ENCODE assay signal across 16 cellular contexts in the genomic region with DNA sequence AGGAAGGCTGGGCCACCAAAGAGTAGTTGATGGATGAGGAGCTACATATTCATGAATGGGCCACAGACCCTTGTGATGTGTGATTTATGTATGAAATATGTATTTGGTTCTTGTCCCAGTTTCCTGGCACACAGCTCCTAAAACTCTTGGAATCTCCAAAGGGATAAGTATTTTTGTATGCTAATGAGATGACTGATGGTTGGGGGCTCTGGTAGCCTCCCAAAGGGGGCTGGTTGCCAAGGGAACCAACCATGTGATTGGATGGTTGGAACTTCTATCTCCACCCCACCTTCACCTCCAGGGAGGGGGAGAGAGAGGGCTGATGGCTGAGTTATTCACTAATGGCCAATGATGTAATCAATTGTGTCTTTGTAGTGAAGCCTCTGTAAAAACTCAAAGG.
DNase-seq lines count a peak whose midpoint lies in the region; ATAC-seq, FAIRE-seq and TF ChIP-seq lines count a peak whose summit lies in the region.
"Had no signal": no experiment of that assay in that cellular context is flagged by ENCODE, and none has a peak within 500 bp of the region (broad histone marks: within the 10 kb centered on the region; RNA-seq: fewer than 3 reads in every experiment).

No MANE protein-coding gene starts in this region.

- no TSS peak for BruUV-seq in IMR-90 (replicated peaks; lab: Mats Ljungman, UMichigan)

- FAIRE-seq in H1 (lab: Jason Lieb, UNC): no peak
- FAIRE-seq: GM12891, H54 had no signal

- peak overlapping the region; percentile 45 for H2AK5ac ChIP-seq in IMR-90 (ENCODE audit: low read depth, low read length)
- H2AK5ac ChIP-seq in H1 (ENCODE audit: low read depth, low read length): no peak overlapping the region
- no peak overlapping the region for H2AK5ac ChIP-seq in mesenchymal stem cell (ENCODE audit: low read length, severe bottlenecking)

- CTCF ChIA-PET in IMR-90 (lab: Yijun Ruan, JAX) (interaction anchor here (0.7 kb wide), 1 partner anchor 11 kb away, joined by 3 read pairs; no protein-coding TSS in a partner anchor), H1 (lab: Charles Lee; ENCODE audit: partially characterized antibody) (interaction anchor here (0.7 to 1.0 kb wide), 2 partner anchors 8 to 26 kb away, joined by 3 to 6 read pairs; no protein-coding TSS in a partner anchor)

- H4K5ac ChIP-seq in IMR-90 (ENCODE audit: low read depth, low read length) (no peak overlapping the region), H1 (ENCODE audit: insufficient read length, low read depth, low read length) (no peak overlapping the region)

- H3K14ac ChIP-seq in IMR-90 (replicated peaks; ENCODE audit: low read depth, low read length) (0 out of 2 replicates have a peak overlapping the region, but pooled peaks have one; percentile 56), H1 (ENCODE audit: insufficient read length) (no peak overlapping the region), mesenchymal stem cell (ENCODE audit: low read length in 2 of 2) (no peak overlapping the region)

- no peak overlapping the region for H3K18ac ChIP-seq in IMR-90 (ENCODE audit: low read depth, low read length)
- H3K18ac ChIP-seq in H1 (ENCODE audit: extremely low read depth, low read length): no peak overlapping the region
- no peak overlapping the region for H3K18ac ChIP-seq in mesenchymal stem cell (ENCODE audit: low read depth in 1 of 2, low read length in 2 of 2)

- peak overlapping the region; percentile 59 for H2AFZ ChIP-seq in IMR-90 (replicated peaks; ENCODE audit: low read length, poor library complexity)
- no peak overlapping the region for H2AFZ ChIP-seq in H1 (ENCODE audit: low read length)
- H2AFZ ChIP-seq in mesenchymal stem cell (ENCODE audit: low read depth, low read length): no peak overlapping the region
- H2AFZ ChIP-seq in smooth muscle cell (ENCODE audit: low read depth): no peak overlapping the region

- no peak overlapping the region for H3K56ac ChIP-seq in IMR-90 (ENCODE audit: extremely low read depth, insufficient read depth, low read length)
- no peak overlapping the region for H3K56ac ChIP-seq in H1 (replicated peaks; ENCODE audit: insufficient read length, low read depth, low read length)

- H2BK20ac ChIP-seq in IMR-90 (ENCODE audit: low read depth, low read length) (no peak overlapping the region; the same call in 1 of the 2 replicates), H1 (ENCODE audit: low read length) (no peak overlapping the region)

- DNase-seq in AG10803 (ENCODE audit: low read depth): peak; percentile 58
- peak; percentile 27 for DNase-seq in IMR-90
- DNase-seq in H1 (ENCODE audit: low read depth in 1 of 2, low spot score in 2 of 2): no peak
- DNase-seq in mesenchymal stem cell: no peak
- DNase-seq in endodermal cell: no peak
- no peak for DNase-seq in AG08395 (ENCODE audit: low spot score)
- DNase-seq in smooth muscle cell (lab: John Stamatoyannopoulos, UW; ENCODE audit: unreplicated experiment): no peak
- DNase-seq: CD4-positive, CD25-positive, alpha-beta regulatory T cell; DMS53; KG1 had no signal

- H3K4me3 ChIP-seq in AG10803 (ENCODE audit: low read length): no peak overlapping the region
- H3K4me3 ChIP-seq in IMR-90 (ENCODE audit: insufficient read depth, low read depth, low read length): no peak overlapping the region
- no peak overlapping the region for H3K4me3 ChIP-seq in H1 (ENCODE audit: extremely low read depth in 1 of 4, insufficient read depth in 2 of 4, low read depth in 3 of 4, low read length in 4 of 4)
- H3K4me3 ChIP-seq in mesenchymal stem cell (ENCODE audit: insufficient read depth in 1 of 2, low read depth in 1 of 2, low read length in 2 of 2): no peak overlapping the region
- H3K4me3 ChIP-seq in endodermal cell (ENCODE audit: low read length): no peak overlapping the region
- no peak overlapping the region for H3K4me3 ChIP-seq in smooth muscle cell
- H3K4me3 ChIP-seq: BLaER1 treated with 17β-estradiol and CSF1 and Interleukin-3, amounts not matched to agents 10 nM and 100 nM had no signal

- H3K23ac ChIP-seq in IMR-90 (ENCODE audit: low read depth, low read length) (no peak overlapping the region), H1 (ENCODE audit: insufficient read length) (no peak overlapping the region), mesenchymal stem cell (ENCODE audit: low read length in 2 of 2) (no peak overlapping the region)

- intact Hi-C loops in IMR-90 (cut with micrococcal nuclease): no loop called here

- H2BK5ac ChIP-seq in IMR-90 (ENCODE audit: low read depth, low read length, poor library complexity, severe bottlenecking) (no peak overlapping the region), H1 (ENCODE audit: low read depth, low read length) (no peak overlapping the region), mesenchymal stem cell (ENCODE audit: low read depth, low read length, poor library complexity, severe bottlenecking) (no peak overlapping the region)

- H3K79me1 ChIP-seq in IMR-90 (ENCODE audit: low read depth in 1 of 2, low read length in 2 of 2): no peaks in the 10 kb centered on the region
- no peaks in the 10 kb centered on the region for H3K79me1 ChIP-seq in H1 (ENCODE audit: low read depth, low read length)
- H3K79me1 ChIP-seq in mesenchymal stem cell (replicated peaks; ENCODE audit: low read length, poor library complexity, severe bottlenecking): no peaks in the 10 kb centered on the region

- POLR2A ChIA-PET in IMR-90 (lab: Charles Lee; ENCODE audit: unreplicated experiment): no interaction called here
- POLR2A ChIA-PET in H1 (lab: Charles Lee; ENCODE audit: partially characterized antibody): no interaction called here

- no peaks in the 10 kb centered on the region for H3K23me2 ChIP-seq in H1 (ENCODE audit: low read depth, low read length)

- peak overlapping the region; percentile 58; the same call in 1 of the 2 replicates for H4K91ac ChIP-seq in IMR-90 (ENCODE audit: insufficient read depth, low read depth, low read length)
- peak overlapping the region; percentile 53 for H4K91ac ChIP-seq in H1 (replicated peaks; ENCODE audit: insufficient read length, low read length)
- no peak overlapping the region for H4K91ac ChIP-seq in mesenchymal stem cell (ENCODE audit: low read length)

- ATAC-seq in IMR-90 (ENCODE audit: low read depth) (no peak), HG03097 (IDR thresholded peaks at IDR 0.05; ENCODE audit: low FRiP score, unreplicated experiment) (no peak)

- H3K9me3 ChIP-seq in IMR-90 (ENCODE audit: control insufficient read depth, insufficient read depth, low read length) (no peaks in the 10 kb centered on the region), H1 (ENCODE audit: insufficient read depth in 2 of 2, low read depth in 1 of 2, low read length in 1 of 2) (no peaks in the 10 kb centered on the region), mesenchymal stem cell (ENCODE audit: control insufficient read depth, low read length) (no peaks in the 10 kb centered on the region), endodermal cell (ENCODE audit: control insufficient read depth, low read length) (no peaks in the 10 kb centered on the region), smooth muscle cell (replicated peaks; ENCODE audit: low read depth) (no peaks in the 10 kb centered on the region)
- H3K9me3 ChIP-seq: BLaER1 treated with 17β-estradiol and CSF1 and Interleukin-3, amounts not matched to agents 10 nM and 100 nM had no signal

- H3K4me1 Mint-ChIP-seq in endodermal cell: peaks cover 57% of the 10 kb centered on the region

- no peaks in the 10 kb centered on the region for H4K20me1 ChIP-seq in IMR-90 (ENCODE audit: insufficient read depth, low read length)
- H4K20me1 ChIP-seq in H1 (replicated peaks in 1 of 2; ENCODE audit: control insufficient read depth in 1 of 2, insufficient read depth in 2 of 2, low read length in 2 of 2): no peaks in the 10 kb centered on the region
- no peaks in the 10 kb centered on the region for H4K20me1 ChIP-seq in smooth muscle cell (ENCODE audit: low read depth)
- H4K20me1 ChIP-seq: BLaER1 treated with 17β-estradiol and CSF1 and Interleukin-3, amounts not matched to agents 10 nM and 100 nM had no signal

- H3K36me3 ChIP-seq in IMR-90 (ENCODE audit: control insufficient read depth, insufficient read depth, low read length): no peaks in the 10 kb centered on the region
- H3K36me3 ChIP-seq in H1 (ENCODE audit: control insufficient read depth in 2 of 4, insufficient read depth in 4 of 4, low read length in 3 of 4): no peaks in the 10 kb centered on the region
- no peaks in the 10 kb centered on the region for H3K36me3 ChIP-seq in mesenchymal stem cell (ENCODE audit: control insufficient read depth in 1 of 2, insufficient read depth in 2 of 2, low read depth in 1 of 2, low read length in 2 of 2)
- no peaks in the 10 kb centered on the region for H3K36me3 ChIP-seq in endodermal cell (ENCODE audit: control insufficient read depth, insufficient read depth, low read length)
- no peaks in the 10 kb centered on the region for H3K36me3 ChIP-seq in smooth muscle cell (ENCODE audit: low read depth)
- H3K36me3 ChIP-seq: BLaER1 treated with 17β-estradiol and CSF1 and Interleukin-3, amounts not matched to agents 10 nM and 100 nM had no signal

- no peak overlapping the region for H3K4me3 Mint-ChIP-seq in endodermal cell
- H3K4me3 Mint-ChIP-seq: CD4-positive, CD25-positive, alpha-beta regulatory T cell; IgD-negative memory B cell had no signal

- H2BK15ac ChIP-seq in IMR-90 (ENCODE audit: low read depth, low read length) (no peak overlapping the region), H1 (ENCODE audit: low read length) (no peak overlapping the region), mesenchymal stem cell (ENCODE audit: low read depth, poor library complexity, severe bottlenecking) (no peak overlapping the region)

- H4K8ac ChIP-seq in IMR-90 (ENCODE audit: low read depth in 2 of 2, low read length in 2 of 2) (no peak overlapping the region), H1 (ENCODE audit: extremely low read depth, insufficient read depth, low read length) (no peak overlapping the region), mesenchymal stem cell (ENCODE audit: low read length) (peak overlapping the region; percentile 13)

- peaks cover 21% of the 10 kb centered on the region for H3K4me1 ChIP-seq in IMR-90 (ENCODE audit: control insufficient read depth, insufficient read depth, low read length)
- H3K4me1 ChIP-seq in H1 (replicated peaks in 1 of 4; ENCODE audit: control insufficient read depth in 3 of 4, insufficient read depth in 4 of 4, low read length in 3 of 4): peaks cover 6 to 16% (median 11%) of the 10 kb centered on the region in 4 experiments
- H3K4me1 ChIP-seq in mesenchymal stem cell (ENCODE audit: control insufficient read depth, insufficient read depth, low read depth, low read length): peaks cover 2% of the 10 kb centered on the region
- peaks cover 30% of the 10 kb centered on the region for H3K4me1 ChIP-seq in endodermal cell (ENCODE audit: control insufficient read depth, insufficient read depth, low read length)
- peaks cover 23% of the 10 kb centered on the region for H3K4me1 ChIP-seq in smooth muscle cell (ENCODE audit: low read depth)

- no peak for TF ChIP-seq POLR2A in IMR-90 (IDR thresholded peaks at IDR 0.05; ENCODE audit: low read depth, low read length)
- no peak for TF ChIP-seq POLR2A in H1 (IDR thresholded peaks at IDR 0.05; ENCODE audit: control extremely low read depth in 1 of 2, low read depth in 2 of 2, low read length in 2 of 2)

- no peaks in the 10 kb centered on the region for H3K27me3 Mint-ChIP-seq in endodermal cell (ENCODE audit: insufficient read depth)

- no peak overlapping the region for H3K9ac ChIP-seq in IMR-90 (ENCODE audit: low read depth, low read length)
- no peak overlapping the region for H3K9ac ChIP-seq in H1 (replicated peaks in 1 of 4; ENCODE audit: extremely low read depth in 1 of 4, low read depth in 3 of 4, low read length in 3 of 4)
- H3K9ac ChIP-seq in mesenchymal stem cell (ENCODE audit: low read length): no peak overlapping the region
- no peak overlapping the region for H3K9ac ChIP-seq in endodermal cell (ENCODE audit: extremely low read depth, low read length, poor library complexity, severe bottlenecking)
- no peak overlapping the region for H3K9ac ChIP-seq in smooth muscle cell (ENCODE audit: low read depth)
- H3K9ac ChIP-seq: BLaER1 treated with 17β-estradiol and CSF1 and Interleukin-3, amounts not matched to agents 10 nM and 100 nM had no signal

- dilution Hi-C loops in IMR-90 (cut with HindIII; ENCODE audit: low sequenced_read_pairs, unreplicated experiment): no loop called here

- no peak for TF ChIP-seq EP300 in H1 (IDR thresholded peaks at IDR 0.05; ENCODE audit: borderline replicate concordance in 1 of 2, low read depth in 2 of 2, low read length in 2 of 2)

- peak overlapping the region; percentile 61 for H3K4ac ChIP-seq in IMR-90 (ENCODE audit: low read depth, low read length)
- H3K4ac ChIP-seq in H1 (replicated peaks; ENCODE audit: insufficient read length, low read depth, low read length): no peak overlapping the region
- no peak overlapping the region for H3K4ac ChIP-seq in mesenchymal stem cell (ENCODE audit: low read depth in 1 of 2, low read length in 2 of 2)

- H3F3A ChIP-seq in smooth muscle cell (ENCODE audit: low read depth): peaks cover 14% of the 10 kb centered on the region

- H3K79me2 ChIP-seq in H1 (ENCODE audit: control insufficient read depth in 1 of 2, insufficient read depth in 2 of 2, low read length in 2 of 2) (no peaks in the 10 kb centered on the region), smooth muscle cell (ENCODE audit: low read depth) (no peaks in the 10 kb centered on the region)

- H3K4me2 ChIP-seq in IMR-90 (ENCODE audit: low read depth, low read length) (no peak overlapping the region), H1 (ENCODE audit: insufficient read depth in 1 of 2, low read depth in 2 of 2, low read length in 2 of 2) (no peak overlapping the region), mesenchymal stem cell (ENCODE audit: low read length, poor library complexity, severe bottlenecking) (no peak overlapping the region), smooth muscle cell (no peak overlapping the region)
- H3K4me2 ChIP-seq: BLaER1 treated with 17β-estradiol and CSF1 and Interleukin-3, amounts not matched to agents 10 nM and 100 nM had no signal

- H2AK9ac ChIP-seq in IMR-90 (replicated peaks; ENCODE audit: low read depth, low read length, poor library complexity): no peak overlapping the region

- peaks cover 4% of the 10 kb centered on the region; the same call in 1 of the 2 replicates for H3K9me1 ChIP-seq in IMR-90 (ENCODE audit: insufficient read depth, low read length)

- in situ Hi-C loops in IMR-90 (cut with MboI; ENCODE audit: low sequenced_read_pairs): no loop called here

- H3K36me3 Mint-ChIP-seq in endodermal cell (ENCODE audit: low read depth): peaks cover 2% of the 10 kb centered on the region
- H3K36me3 Mint-ChIP-seq: CD4-positive, CD25-positive, alpha-beta regulatory T cell; IgD-negative memory B cell had no signal

- no peak overlapping the region for H3K27ac ChIP-seq in IMR-90 (ENCODE audit: insufficient read depth, low read length)
- no peak overlapping the region for H3K27ac ChIP-seq in H1 (ENCODE audit: low read depth, low read length)
- no peak overlapping the region for H3K27ac ChIP-seq in mesenchymal stem cell (ENCODE audit: low read length, poor library complexity, severe bottlenecking)
- H3K27ac ChIP-seq in endodermal cell (ENCODE audit: low read depth, low read length): no peak overlapping the region
- H3K27ac ChIP-seq in smooth muscle cell (ENCODE audit: low read depth): no peak overlapping the region
- H3K27ac ChIP-seq: 22Rv1; BLaER1 treated with 17β-estradiol and CSF1 and Interleukin-3, amounts not matched to agents 10 nM and 100 nM had no signal

- H2BK12ac ChIP-seq in H1 (ENCODE audit: low read depth, low read length): no peak overlapping the region
- no peak overlapping the region for H2BK12ac ChIP-seq in mesenchymal stem cell (ENCODE audit: low read length in 2 of 2)

- TF ChIP-seq RAD21 in IMR-90 (IDR thresholded peaks at IDR 0.05; ENCODE audit: low read length) (no peak), H1 (IDR thresholded peaks at IDR 0.05 in 1 of 2, conservative IDR thresholded peaks at IDR 0.05 in 1 of 2; ENCODE audit: low read depth in 2 of 2, low read length in 2 of 2) (no peak)

- TF ChIP-seq CTCF in AG10803 (conservative IDR thresholded peaks at IDR 0.05; ENCODE audit: low read length): no peak
- TF ChIP-seq CTCF in IMR-90 (conservative IDR thresholded peaks at IDR 0.05; ENCODE audit: low read depth, low read length): no peak
- no peak for TF ChIP-seq CTCF in H1 (IDR thresholded peaks at IDR 0.05; ENCODE audit: control extremely low read depth in 1 of 3, insufficient read depth in 1 of 3, low read depth in 1 of 3, low read length in 3 of 3)
- TF ChIP-seq CTCF in endodermal cell (conservative IDR thresholded peaks at IDR 0.05): no peak
- no peak for TF ChIP-seq CTCF in smooth muscle cell (IDR thresholded peaks at IDR 0.05; ENCODE audit: borderline replicate concordance, insufficient read depth, poor library complexity, severe bottlenecking)

- no peak overlapping the region for H3K27ac Mint-ChIP-seq in endodermal cell
- H3K27ac Mint-ChIP-seq: CD4-positive, CD25-positive, alpha-beta regulatory T cell; IgD-negative memory B cell had no signal

- H3K9me3 Mint-ChIP-seq in endodermal cell: no peaks in the 10 kb centered on the region
- H3K9me3 Mint-ChIP-seq: IgD-negative memory B cell had no signal

- no peaks in the 10 kb centered on the region for H3K27me3 ChIP-seq in IMR-90 (ENCODE audit: control insufficient read depth, insufficient read depth, low read length)
- no peaks in the 10 kb centered on the region for H3K27me3 ChIP-seq in H1 (replicated peaks in 1 of 4; ENCODE audit: control insufficient read depth in 3 of 4, extremely low read depth in 1 of 4, insufficient read depth in 3 of 4, low read length in 3 of 4)
- no peaks in the 10 kb centered on the region for H3K27me3 ChIP-seq in mesenchymal stem cell (ENCODE audit: control insufficient read depth in 1 of 2, insufficient read depth in 1 of 2, low read length in 2 of 2)
- H3K27me3 ChIP-seq in endodermal cell (ENCODE audit: control insufficient read depth, insufficient read depth, low read length, poor library complexity, severe bottlenecking): no peaks in the 10 kb centered on the region
- no peaks in the 10 kb centered on the region for H3K27me3 ChIP-seq in smooth muscle cell (ENCODE audit: low read depth)
- H3K27me3 ChIP-seq: BLaER1 treated with 17β-estradiol and CSF1 and Interleukin-3, amounts not matched to agents 10 nM and 100 nM had no signal

- H2BK120ac ChIP-seq in IMR-90 (ENCODE audit: low read depth, low read length) (0 out of 2 replicates have a peak overlapping the region, but pooled peaks have one; percentile 42), H1 (replicated peaks; ENCODE audit: low read depth, low read length) (no peak overlapping the region), mesenchymal stem cell (ENCODE audit: low read depth, low read length) (no peak overlapping the region)

Comparison
In these comparisons a context has a peak if more than half of its experiments do, and no peak if none do; other contexts are left out.
1. DNase-seq: peak in AG10803 (single experiment) and IMR-90 (single experiment); none in H1 (0 of 2), mesenchymal stem cell (single experiment), endodermal cell (single experiment), AG08395 (single experiment) and smooth muscle cell (single experiment).